1 cellular context compared by ENCODE assay signal in the genomic region with DNA sequence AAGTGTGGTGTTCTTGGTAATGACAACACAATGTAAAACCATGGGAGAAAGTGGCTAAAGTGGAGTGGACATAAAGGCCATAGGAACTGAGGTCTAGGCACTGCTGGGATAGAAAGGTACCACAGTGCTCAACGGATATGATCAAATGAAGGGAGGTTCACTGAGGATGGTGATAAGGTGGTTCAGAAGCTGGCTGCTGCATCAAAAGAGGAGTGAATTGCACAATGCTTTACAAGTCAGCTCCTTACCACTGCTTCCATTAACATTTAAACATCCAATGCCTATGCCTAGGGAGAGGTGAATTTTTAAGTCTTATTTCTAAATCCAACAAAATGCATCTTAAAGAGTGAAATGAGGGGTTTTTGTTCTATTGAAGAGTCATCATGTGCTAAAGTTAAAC.
TF ChIP-seq lines count a peak whose summit lies in the region.

No MANE protein-coding gene starts in this region.

TF ChIP-seq in IMR-90, 13 proteins besides CTCF, POLR2A, EP300 and RAD21:
- TF ChIP-seq FOS (IDR thresholded peaks at IDR 0.05; ENCODE audit: low read depth, low read length) (no peak), CEBPB (IDR thresholded peaks at IDR 0.05; ENCODE audit: low read depth, low read length) (peak; percentile 83)
